In genomic region chr11:89660234-89660633, GRCh38 we compare ENCODE assay signal across 23 cellular contexts. TPM values are rescaled to one million over a fixed set of nuclear protein-coding genes. Genes with fewer than 3 reads are reported as not detected.
"Had no signal": no experiment of that assay in that cellular context is flagged by ENCODE, and none has a peak within 500 bp of the region (broad histone marks: within the 10 kb centered on the region; RNA-seq: fewer than 3 reads in every experiment).

No MANE protein-coding gene starts in this region.

- H3K4me1 Mint-ChIP-seq: activated CD4-positive, alpha-beta T cell treated with anti-CD3 and anti-CD28 coated beads, Interleukin-2, amount 10 ng/mL, durations not matched to agents 24 days and 14 days; memory B cell; stimulated activated naive B cell treated with anti-CD40 and anti-IgM and Interleukin-4, amounts not matched to agents 10 μg/mL and 1 μg/mL and 100 μg/mL, for 72 hours; T-cell had no signal

- H3K27ac ChIP-seq: adrenal gland, colonic mucosa, heart left ventricle, left lung, prostate gland, spleen, tibial nerve had no signal

- ATAC-seq: heart left ventricle; left lung; natural killer cell treated with Interleukin-12 subunit alpha and Interleukin-12 subunit beta and Interleukin-15 and Interleukin-18, amount 100 ng/mL, for 72 hours; sciatic nerve; stimulated activated naive B cell treated with anti-CD40 and anti-IgM and Interleukin-4, amounts not matched to agents 10 μg/mL and 1 μg/mL and 100 μg/mL, for 72 hours; T-cell had no signal

- H3K9me3 ChIP-seq: adrenal gland, colonic mucosa, heart left ventricle, left lung, prostate gland, spleen, tibial nerve had no signal

- H3K4me1 ChIP-seq: adrenal gland, colonic mucosa, heart left ventricle, left lung, prostate gland, spleen, tibial nerve had no signal

- H3K27me3 ChIP-seq: adrenal gland, colonic mucosa, heart left ventricle, left lung, spleen, tibial nerve had no signal

- H3K27me3 Mint-ChIP-seq: activated CD4-positive, alpha-beta T cell treated with anti-CD3 and anti-CD28 coated beads, Interleukin-2, amount 10 ng/mL, durations not matched to agents 24 days and 14 days; memory B cell; natural killer cell treated with Interleukin-12 subunit alpha and Interleukin-12 subunit beta and Interleukin-15 and Interleukin-18, amount 100 ng/mL, for 72 hours; stimulated activated naive B cell treated with anti-CD40 and anti-IgM and Interleukin-4, amounts not matched to agents 10 μg/mL and 1 μg/mL and 100 μg/mL, for 72 hours; T-cell had no signal

- H3K4me3 Mint-ChIP-seq: activated CD4-positive, alpha-beta T cell treated with anti-CD3 and anti-CD28 coated beads, Interleukin-2, amount 10 ng/mL, durations not matched to agents 24 days and 14 days; memory B cell; natural killer cell treated with Interleukin-12 subunit alpha and Interleukin-12 subunit beta and Interleukin-15 and Interleukin-18, amount 100 ng/mL, for 72 hours; stimulated activated naive B cell treated with anti-CD40 and anti-IgM and Interleukin-4, amounts not matched to agents 10 μg/mL and 1 μg/mL and 100 μg/mL, for 72 hours; T-cell had no signal

- H3K27ac Mint-ChIP-seq: activated CD4-positive, alpha-beta T cell treated with anti-CD3 and anti-CD28 coated beads, Interleukin-2, amount 10 ng/mL, durations not matched to agents 24 days and 14 days; memory B cell; natural killer cell treated with Interleukin-12 subunit alpha and Interleukin-12 subunit beta and Interleukin-15 and Interleukin-18, amount 100 ng/mL, for 72 hours; stimulated activated naive B cell treated with anti-CD40 and anti-IgM and Interleukin-4, amounts not matched to agents 10 μg/mL and 1 μg/mL and 100 μg/mL, for 72 hours; T-cell had no signal

- H3K4me3 ChIP-seq: adrenal gland, colonic mucosa, heart left ventricle, left lung, prostate gland, spleen, tibial nerve had no signal

- H3K36me3 Mint-ChIP-seq: memory B cell; natural killer cell treated with Interleukin-12 subunit alpha and Interleukin-12 subunit beta and Interleukin-15 and Interleukin-18, amount 100 ng/mL, for 72 hours; stimulated activated naive B cell treated with anti-CD40 and anti-IgM and Interleukin-4, amounts not matched to agents 10 μg/mL and 1 μg/mL and 100 μg/mL, for 72 hours; T-cell had no signal

- H3K36me3 ChIP-seq: adrenal gland, colonic mucosa, heart left ventricle, left lung, prostate gland, spleen, tibial nerve had no signal

- DNase-seq: activated CD4-positive, alpha-beta T cell treated with anti-CD3 and anti-CD28 coated beads, Interleukin-2, amount 10 ng/mL, durations not matched to agents 24 days and 14 days; activated CD8-positive, alpha-beta memory T cell treated with anti-CD3 and anti-CD28 coated beads for 24 hours; activated naive CD4-positive, alpha-beta T cell treated with anti-CD3 and anti-CD28 coated beads, Interleukin-2, amount 50 U/mL, for 16 hours; activated T-cell treated with anti-CD3 and anti-CD28 coated beads for 4 hours; adrenal gland; caudate nucleus; colonic mucosa; effector CD4-positive, alpha-beta T cell; heart left ventricle; left lung; occipital lobe; spleen; stimulated activated CD4-positive, alpha-beta T cell treated with anti-CD3 and anti-CD28 coated beads, Interleukin-1b, Interleukin-23, amount 100 ng/mL, for 48 hours; stimulated activated naive B cell treated with anti-CD40 and anti-IgM and Interleukin-4, amounts not matched to agents 10 μg/mL and 1 μg/mL and 100 μg/mL, for 72 hours; T-cell; T1000 had no signal

- H3K9me3 Mint-ChIP-seq: activated CD4-positive, alpha-beta T cell treated with anti-CD3 and anti-CD28 coated beads, Interleukin-2, amount 10 ng/mL, durations not matched to agents 24 days and 14 days; stimulated activated naive B cell treated with anti-CD40 and anti-IgM and Interleukin-4, amounts not matched to agents 10 μg/mL and 1 μg/mL and 100 μg/mL, for 72 hours had no signal

RNA-seq across cellular contexts. Expression of gene TRIM77, which starts 49.9 kb away (rescaled TPM):
- total RNA-seq: activated CD4-positive, alpha-beta T cell treated with anti-CD3 and anti-CD28 coated beads, Interleukin-2, amount 10 ng/mL, durations not matched to agents 24 days and 14 days; adrenal gland; colonic mucosa; fibroblast of lung; heart left ventricle; left lung; natural killer cell treated with Interleukin-12 subunit alpha and Interleukin-12 subunit beta and Interleukin-15 and Interleukin-18, amount 100 ng/mL, for 72 hours; occipital lobe; prostate gland; sciatic nerve; spleen; subcutaneous adipose tissue; T-cell; tibial nerve had no signal
- polyA plus RNA-seq: adrenal gland, fibroblast of lung, heart left ventricle, spleen had no signal
